ENCODE assay signal across 1 cellular context in the genomic region with DNA sequence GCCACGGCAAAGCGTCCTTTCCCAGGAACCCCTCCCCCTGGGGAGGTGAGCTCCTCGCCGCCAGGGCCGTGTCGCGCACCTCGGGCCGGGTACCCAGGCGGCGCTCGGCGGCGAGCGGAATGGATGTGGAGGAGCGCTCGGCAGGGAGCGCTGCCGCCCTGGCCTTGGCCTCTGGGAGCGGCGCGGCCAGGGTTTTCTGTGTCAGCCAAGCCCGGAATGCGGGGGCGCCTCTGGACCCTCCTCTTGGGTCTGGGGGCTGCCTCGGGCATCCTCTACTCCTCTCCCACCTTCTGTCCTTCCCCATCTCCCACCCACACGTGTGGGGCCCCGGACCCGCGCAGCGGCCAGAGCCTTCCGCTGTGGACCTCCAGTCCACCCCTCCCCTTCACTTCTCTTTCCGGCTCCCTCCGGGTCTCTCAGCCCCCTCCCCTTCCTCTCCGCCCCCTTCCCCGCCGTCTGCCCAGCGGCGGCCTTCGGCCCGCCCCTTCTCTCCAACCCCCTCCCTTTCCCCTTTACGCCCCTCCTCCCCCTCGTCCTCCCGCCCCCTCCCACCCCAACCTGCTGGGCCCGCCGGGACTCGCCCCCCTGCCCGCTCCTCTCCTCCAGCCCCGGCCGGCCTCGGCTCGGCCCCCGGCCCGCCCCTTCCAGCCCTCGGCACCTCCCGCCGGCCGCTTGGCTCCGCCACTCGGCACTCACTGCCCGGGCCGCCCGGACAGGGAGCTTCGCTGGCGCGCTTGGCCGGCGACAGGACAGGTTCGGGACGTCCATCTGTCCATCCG.
TF ChIP-seq lines count a peak whose summit lies in the region.

A gene (plus strand): TSS at position 684 of the 779 bp plus-strand sequence. CDS start 129 bp downstream, outside the sequence.

TF ChIP-seq in K562, 482 proteins besides CTCF, POLR2A, EP300 and RAD21 (continues in another document):
- TF ChIP-seq ZNF354B (CRISPR knock-in tag; IDR thresholded peaks at IDR 0.05) (no peak), KDM4B (IDR thresholded peaks at IDR 0.05; ENCODE audit: borderline replicate concordance in 2 of 2, low read depth in 1 of 2) (no peak; a peak in 1 of 4 replicates), HLTF (IDR thresholded peaks at IDR 0.05) (no peak), NELFE (IDR thresholded peaks at IDR 0.05; ENCODE audit: insufficient read depth, insufficient read length) (no peak), XRCC4 (IDR thresholded peaks at IDR 0.05; ENCODE audit: extremely low read depth, insufficient read depth, insufficient read length) (no peak), CHD4 (IDR thresholded peaks at IDR 0.05; ENCODE audit: insufficient read depth, insufficient replicate concordance, low read depth, low read length, poor library complexity, severe bottlenecking) (no peak), ZSCAN29 (IDR thresholded peaks at IDR 0.05) (no peak), GTF2E2 (tag; IDR thresholded peaks at IDR 0.05) (no peak), SUPT5H (IDR thresholded peaks at IDR 0.05) (no peak), BRD9 (IDR thresholded peaks at IDR 0.05; ENCODE audit: low read depth, partially characterized antibody) (no peak), POU5F1 (IDR thresholded peaks at IDR 0.05; ENCODE audit: borderline replicate concordance, low read depth, low read length, partially characterized antibody) (no peak), ZNF175 (CRISPR knock-in tag; IDR thresholded peaks at IDR 0.05; ENCODE audit: low read depth) (no peak), STAT5B (CRISPR knock-in tag; IDR thresholded peaks at IDR 0.05) (no peak), SNIP1 (IDR thresholded peaks at IDR 0.05; ENCODE audit: low read depth) (no peak), ZNF76 (CRISPR knock-in tag; IDR thresholded peaks at IDR 0.05; ENCODE audit: borderline replicate concordance) (no peak), RBM34 (IDR thresholded peaks at IDR 0.05; ENCODE audit: borderline replicate concordance, insufficient read depth, low read length) (no peak), ZNF41 (CRISPR knock-in tag; conservative IDR thresholded peaks at IDR 0.05) (no peak), CHD1 (IDR thresholded peaks at IDR 0.05; ENCODE audit: low read length) (no peak), HDAC3 (IDR thresholded peaks at IDR 0.05; ENCODE audit: borderline replicate concordance, partially characterized antibody) (no peak), GABPB2 (CRISPR knock-in tag; conservative IDR thresholded peaks at IDR 0.05) (no peak), NRF1 (conservative IDR thresholded peaks at IDR 0.05 in 1 of 2, IDR thresholded peaks at IDR 0.05 in 1 of 2) (peak; percentile 67 to 74), E2F3 (CRISPR knock-in tag; IDR thresholded peaks at IDR 0.05) (peak; percentile 52; the same call in 1 of the 2 replicates), BRF1 (IDR thresholded peaks at IDR 0.05; ENCODE audit: borderline replicate concordance, extremely low read depth, insufficient read length) (no peak), PTBP1 (IDR thresholded peaks at IDR 0.05; ENCODE audit: low read depth, low read length) (no peak), ZFP30 (CRISPR knock-in tag; IDR thresholded peaks at IDR 0.05; ENCODE audit: borderline replicate concordance) (no peak), SMARCE1 (IDR thresholded peaks at IDR 0.05) (no peak), L3MBTL2 (IDR thresholded peaks at IDR 0.05) (peak; percentile 33), ZNF57 (CRISPR knock-in tag; IDR thresholded peaks at IDR 0.05) (no peak), U2AF2 (optimal IDR thresholded peaks at IDR 0.05; ENCODE audit: low read depth, low read length) (no peak), ZBTB7A (IDR thresholded peaks at IDR 0.05; ENCODE audit: borderline replicate concordance, control insufficient read depth, low read depth, low read length) (peak; percentile 95)
- TF ChIP-seq, protein P1, sequence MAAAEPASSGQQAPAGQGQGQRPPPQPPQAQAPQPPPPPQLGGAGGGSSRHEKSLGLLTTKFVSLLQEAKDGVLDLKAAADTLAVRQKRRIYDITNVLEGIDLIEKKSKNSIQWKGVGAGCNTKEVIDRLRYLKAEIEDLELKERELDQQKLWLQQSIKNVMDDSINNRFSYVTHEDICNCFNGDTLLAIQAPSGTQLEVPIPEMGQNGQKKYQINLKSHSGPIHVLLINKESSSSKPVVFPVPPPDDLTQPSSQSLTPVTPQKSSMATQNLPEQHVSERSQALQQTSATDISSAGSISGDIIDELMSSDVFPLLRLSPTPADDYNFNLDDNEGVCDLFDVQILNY (CRISPR knock-in tag; IDR thresholded peaks at IDR 0.05), result no peak
- TF ChIP-seq, protein P2, sequence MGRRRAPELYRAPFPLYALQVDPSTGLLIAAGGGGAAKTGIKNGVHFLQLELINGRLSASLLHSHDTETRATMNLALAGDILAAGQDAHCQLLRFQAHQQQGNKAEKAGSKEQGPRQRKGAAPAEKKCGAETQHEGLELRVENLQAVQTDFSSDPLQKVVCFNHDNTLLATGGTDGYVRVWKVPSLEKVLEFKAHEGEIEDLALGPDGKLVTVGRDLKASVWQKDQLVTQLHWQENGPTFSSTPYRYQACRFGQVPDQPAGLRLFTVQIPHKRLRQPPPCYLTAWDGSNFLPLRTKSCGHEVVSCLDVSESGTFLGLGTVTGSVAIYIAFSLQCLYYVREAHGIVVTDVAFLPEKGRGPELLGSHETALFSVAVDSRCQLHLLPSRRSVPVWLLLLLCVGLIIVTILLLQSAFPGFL (CRISPR knock-in tag; IDR thresholded peaks at IDR 0.05), result no peak
- TF ChIP-seq, protein P3, sequence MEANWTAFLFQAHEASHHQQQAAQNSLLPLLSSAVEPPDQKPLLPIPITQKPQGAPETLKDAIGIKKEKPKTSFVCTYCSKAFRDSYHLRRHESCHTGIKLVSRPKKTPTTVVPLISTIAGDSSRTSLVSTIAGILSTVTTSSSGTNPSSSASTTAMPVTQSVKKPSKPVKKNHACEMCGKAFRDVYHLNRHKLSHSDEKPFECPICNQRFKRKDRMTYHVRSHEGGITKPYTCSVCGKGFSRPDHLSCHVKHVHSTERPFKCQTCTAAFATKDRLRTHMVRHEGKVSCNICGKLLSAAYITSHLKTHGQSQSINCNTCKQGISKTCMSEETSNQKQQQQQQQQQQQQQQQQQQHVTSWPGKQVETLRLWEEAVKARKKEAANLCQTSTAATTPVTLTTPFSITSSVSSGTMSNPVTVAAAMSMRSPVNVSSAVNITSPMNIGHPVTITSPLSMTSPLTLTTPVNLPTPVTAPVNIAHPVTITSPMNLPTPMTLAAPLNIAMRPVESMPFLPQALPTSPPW (CRISPR knock-in tag; IDR thresholded peaks at IDR 0.05), result peak; percentile 79
- TF ChIP-seq, protein P4, sequence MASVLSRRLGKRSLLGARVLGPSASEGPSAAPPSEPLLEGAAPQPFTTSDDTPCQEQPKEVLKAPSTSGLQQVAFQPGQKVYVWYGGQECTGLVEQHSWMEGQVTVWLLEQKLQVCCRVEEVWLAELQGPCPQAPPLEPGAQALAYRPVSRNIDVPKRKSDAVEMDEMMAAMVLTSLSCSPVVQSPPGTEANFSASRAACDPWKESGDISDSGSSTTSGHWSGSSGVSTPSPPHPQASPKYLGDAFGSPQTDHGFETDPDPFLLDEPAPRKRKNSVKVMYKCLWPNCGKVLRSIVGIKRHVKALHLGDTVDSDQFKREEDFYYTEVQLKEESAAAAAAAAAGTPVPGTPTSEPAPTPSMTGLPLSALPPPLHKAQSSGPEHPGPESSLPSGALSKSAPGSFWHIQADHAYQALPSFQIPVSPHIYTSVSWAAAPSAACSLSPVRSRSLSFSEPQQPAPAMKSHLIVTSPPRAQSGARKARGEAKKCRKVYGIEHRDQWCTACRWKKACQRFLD (CRISPR knock-in tag; IDR thresholded peaks at IDR 0.05), result no peak
- TF ChIP-seq, protein P5, sequence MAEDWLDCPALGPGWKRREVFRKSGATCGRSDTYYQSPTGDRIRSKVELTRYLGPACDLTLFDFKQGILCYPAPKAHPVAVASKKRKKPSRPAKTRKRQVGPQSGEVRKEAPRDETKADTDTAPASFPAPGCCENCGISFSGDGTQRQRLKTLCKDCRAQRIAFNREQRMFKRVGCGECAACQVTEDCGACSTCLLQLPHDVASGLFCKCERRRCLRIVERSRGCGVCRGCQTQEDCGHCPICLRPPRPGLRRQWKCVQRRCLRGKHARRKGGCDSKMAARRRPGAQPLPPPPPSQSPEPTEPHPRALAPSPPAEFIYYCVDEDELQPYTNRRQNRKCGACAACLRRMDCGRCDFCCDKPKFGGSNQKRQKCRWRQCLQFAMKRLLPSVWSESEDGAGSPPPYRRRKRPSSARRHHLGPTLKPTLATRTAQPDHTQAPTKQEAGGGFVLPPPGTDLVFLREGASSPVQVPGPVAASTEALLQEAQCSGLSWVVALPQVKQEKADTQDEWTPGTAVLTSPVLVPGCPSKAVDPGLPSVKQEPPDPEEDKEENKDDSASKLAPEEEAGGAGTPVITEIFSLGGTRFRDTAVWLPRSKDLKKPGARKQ (CRISPR knock-in tag; IDR thresholded peaks at IDR 0.05), result no peak
- TF ChIP-seq, protein P6, sequence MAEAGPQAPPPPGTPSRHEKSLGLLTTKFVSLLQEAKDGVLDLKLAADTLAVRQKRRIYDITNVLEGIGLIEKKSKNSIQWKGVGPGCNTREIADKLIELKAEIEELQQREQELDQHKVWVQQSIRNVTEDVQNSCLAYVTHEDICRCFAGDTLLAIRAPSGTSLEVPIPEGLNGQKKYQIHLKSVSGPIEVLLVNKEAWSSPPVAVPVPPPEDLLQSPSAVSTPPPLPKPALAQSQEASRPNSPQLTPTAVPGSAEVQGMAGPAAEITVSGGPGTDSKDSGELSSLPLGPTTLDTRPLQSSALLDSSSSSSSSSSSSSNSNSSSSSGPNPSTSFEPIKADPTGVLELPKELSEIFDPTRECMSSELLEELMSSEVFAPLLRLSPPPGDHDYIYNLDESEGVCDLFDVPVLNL (CRISPR knock-in tag; IDR thresholded peaks at IDR 0.05; ENCODE audit: low read depth), result no peak
- TF ChIP-seq, protein P7, sequence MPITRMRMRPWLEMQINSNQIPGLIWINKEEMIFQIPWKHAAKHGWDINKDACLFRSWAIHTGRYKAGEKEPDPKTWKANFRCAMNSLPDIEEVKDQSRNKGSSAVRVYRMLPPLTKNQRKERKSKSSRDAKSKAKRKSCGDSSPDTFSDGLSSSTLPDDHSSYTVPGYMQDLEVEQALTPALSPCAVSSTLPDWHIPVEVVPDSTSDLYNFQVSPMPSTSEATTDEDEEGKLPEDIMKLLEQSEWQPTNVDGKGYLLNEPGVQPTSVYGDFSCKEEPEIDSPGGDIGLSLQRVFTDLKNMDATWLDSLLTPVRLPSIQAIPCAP (CRISPR knock-in tag; IDR thresholded peaks at IDR 0.05; ENCODE audit: borderline replicate concordance), result no peak
- TF ChIP-seq, protein P8, sequence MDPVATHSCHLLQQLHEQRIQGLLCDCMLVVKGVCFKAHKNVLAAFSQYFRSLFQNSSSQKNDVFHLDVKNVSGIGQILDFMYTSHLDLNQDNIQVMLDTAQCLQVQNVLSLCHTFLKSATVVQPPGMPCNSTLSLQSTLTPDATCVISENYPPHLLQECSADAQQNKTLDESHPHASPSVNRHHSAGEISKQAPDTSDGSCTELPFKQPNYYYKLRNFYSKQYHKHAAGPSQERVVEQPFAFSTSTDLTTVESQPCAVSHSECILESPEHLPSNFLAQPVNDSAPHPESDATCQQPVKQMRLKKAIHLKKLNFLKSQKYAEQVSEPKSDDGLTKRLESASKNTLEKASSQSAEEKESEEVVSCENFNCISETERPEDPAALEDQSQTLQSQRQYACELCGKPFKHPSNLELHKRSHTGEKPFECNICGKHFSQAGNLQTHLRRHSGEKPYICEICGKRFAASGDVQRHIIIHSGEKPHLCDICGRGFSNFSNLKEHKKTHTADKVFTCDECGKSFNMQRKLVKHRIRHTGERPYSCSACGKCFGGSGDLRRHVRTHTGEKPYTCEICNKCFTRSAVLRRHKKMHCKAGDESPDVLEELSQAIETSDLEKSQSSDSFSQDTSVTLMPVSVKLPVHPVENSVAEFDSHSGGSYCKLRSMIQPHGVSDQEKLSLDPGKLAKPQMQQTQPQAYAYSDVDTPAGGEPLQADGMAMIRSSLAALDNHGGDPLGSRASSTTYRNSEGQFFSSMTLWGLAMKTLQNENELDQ (CRISPR knock-in tag; IDR thresholded peaks at IDR 0.05; ENCODE audit: borderline replicate concordance), result no peak
- TF ChIP-seq, protein P9, sequence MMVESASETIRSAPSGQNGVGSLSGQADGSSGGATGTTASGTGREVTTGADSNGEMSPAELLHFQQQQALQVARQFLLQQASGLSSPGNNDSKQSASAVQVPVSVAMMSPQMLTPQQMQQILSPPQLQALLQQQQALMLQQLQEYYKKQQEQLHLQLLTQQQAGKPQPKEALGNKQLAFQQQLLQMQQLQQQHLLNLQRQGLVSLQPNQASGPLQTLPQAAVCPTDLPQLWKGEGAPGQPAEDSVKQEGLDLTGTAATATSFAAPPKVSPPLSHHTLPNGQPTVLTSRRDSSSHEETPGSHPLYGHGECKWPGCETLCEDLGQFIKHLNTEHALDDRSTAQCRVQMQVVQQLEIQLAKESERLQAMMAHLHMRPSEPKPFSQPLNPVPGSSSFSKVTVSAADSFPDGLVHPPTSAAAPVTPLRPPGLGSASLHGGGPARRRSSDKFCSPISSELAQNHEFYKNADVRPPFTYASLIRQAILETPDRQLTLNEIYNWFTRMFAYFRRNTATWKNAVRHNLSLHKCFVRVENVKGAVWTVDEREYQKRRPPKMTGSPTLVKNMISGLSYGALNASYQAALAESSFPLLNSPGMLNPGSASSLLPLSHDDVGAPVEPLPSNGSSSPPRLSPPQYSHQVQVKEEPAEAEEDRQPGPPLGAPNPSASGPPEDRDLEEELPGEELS (CRISPR knock-in tag; IDR thresholded peaks at IDR 0.05; ENCODE audit: borderline replicate concordance), result no peak
- TF ChIP-seq, protein P10, sequence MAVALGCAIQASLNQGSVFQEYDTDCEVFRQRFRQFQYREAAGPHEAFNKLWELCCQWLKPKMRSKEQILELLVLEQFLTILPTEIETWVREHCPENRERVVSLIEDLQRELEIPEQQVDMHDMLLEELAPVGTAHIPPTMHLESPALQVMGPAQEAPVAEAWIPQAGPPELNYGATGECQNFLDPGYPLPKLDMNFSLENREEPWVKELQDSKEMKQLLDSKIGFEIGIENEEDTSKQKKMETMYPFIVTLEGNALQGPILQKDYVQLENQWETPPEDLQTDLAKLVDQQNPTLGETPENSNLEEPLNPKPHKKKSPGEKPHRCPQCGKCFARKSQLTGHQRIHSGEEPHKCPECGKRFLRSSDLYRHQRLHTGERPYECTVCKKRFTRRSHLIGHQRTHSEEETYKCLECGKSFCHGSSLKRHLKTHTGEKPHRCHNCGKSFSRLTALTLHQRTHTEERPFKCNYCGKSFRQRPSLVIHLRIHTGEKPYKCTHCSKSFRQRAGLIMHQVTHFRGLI (CRISPR knock-in tag; IDR thresholded peaks at IDR 0.05), result no peak
- TF ChIP-seq, protein P11, sequence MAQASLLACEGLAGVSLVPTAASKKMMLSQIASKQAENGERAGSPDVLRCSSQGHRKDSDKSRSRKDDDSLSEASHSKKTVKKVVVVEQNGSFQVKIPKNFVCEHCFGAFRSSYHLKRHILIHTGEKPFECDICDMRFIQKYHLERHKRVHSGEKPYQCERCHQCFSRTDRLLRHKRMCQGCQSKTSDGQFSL (CRISPR knock-in tag; IDR thresholded peaks at IDR 0.05), result no peak
- TF ChIP-seq, protein P11 (tag; IDR thresholded peaks at IDR 0.05), result no peak
